Comparison of ENCODE assay signal across 8 cellular contexts in the genomic region with DNA sequence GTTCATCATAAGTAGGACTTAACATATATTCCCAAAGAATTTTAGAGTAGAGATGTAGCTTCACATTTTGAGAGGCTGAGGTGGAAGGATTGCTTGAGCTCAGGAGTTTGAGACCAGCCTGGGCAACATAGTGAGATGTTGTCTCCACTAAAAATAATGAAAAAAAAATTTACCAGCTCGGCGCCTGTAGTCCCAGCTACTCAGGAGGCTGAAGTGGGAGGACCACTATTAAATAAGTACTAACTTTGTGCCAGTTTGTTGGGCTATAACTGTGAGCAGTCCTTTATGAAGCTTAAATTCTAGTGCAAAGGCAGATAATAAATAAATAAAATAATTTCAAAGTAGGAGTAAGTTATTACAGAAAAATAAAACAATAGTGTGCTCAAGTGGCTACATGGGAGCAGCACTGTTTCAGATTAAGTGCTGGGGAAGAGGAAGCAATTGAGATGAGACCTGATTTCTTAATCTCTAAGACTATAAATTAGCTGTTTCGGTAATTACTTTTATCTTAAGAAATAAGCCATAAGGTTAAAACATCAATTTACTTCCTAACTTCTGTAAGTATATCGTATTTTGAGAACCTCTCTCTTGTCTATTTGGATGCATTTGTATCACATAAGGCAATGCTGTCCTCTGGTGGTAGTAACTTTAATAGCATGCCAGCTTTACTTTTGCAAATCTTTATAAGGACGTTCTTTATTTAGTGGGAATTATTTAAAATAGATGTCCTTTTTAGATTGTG.
DNase-seq lines count a peak whose midpoint lies in the region; ATAC-seq lines count a peak whose summit lies in the region.

No MANE protein-coding gene starts in this region.

- no peak overlapping the region for H3K4me2 ChIP-seq in mesendoderm (ENCODE audit: low read length)

- no peaks in the 10 kb centered on the region for H3K9me3 Mint-ChIP-seq in activated CD8-positive, alpha-beta memory T cell treated with anti-CD3 and anti-CD28 coated beads, Interleukin-2, amount 10 ng/mL, durations not matched to agents 7 days and 5 days (ENCODE audit: low read depth)

- no peak overlapping the region for H3K27ac ChIP-seq in SK-N-MC
- no peak overlapping the region for H3K27ac ChIP-seq in mesendoderm (ENCODE audit: low read depth, low read length)

- H2BK15ac ChIP-seq in mesendoderm (replicated peaks; ENCODE audit: low read depth): no peak overlapping the region

- H2BK120ac ChIP-seq in mesendoderm (ENCODE audit: low read depth, low read length): no peak overlapping the region

- ATAC-seq in activated CD8-positive, alpha-beta memory T cell treated with anti-CD3 and anti-CD28 coated beads, Interleukin-2, amount 10 ng/mL, durations not matched to agents 7 days and 5 days: peak; percentile 45
- peak; percentile 74 for ATAC-seq in GM21526 (IDR thresholded peaks at IDR 0.05; ENCODE audit: low FRiP score, unreplicated experiment)
- ATAC-seq in GM19023 (IDR thresholded peaks at IDR 0.05; ENCODE audit: unreplicated experiment): no peak

- DNase-seq in activated CD8-positive, alpha-beta memory T cell treated with anti-CD3 and anti-CD28 coated beads, Interleukin-2, amount 10 ng/mL, durations not matched to agents 7 days and 5 days: no peak
- no peak for DNase-seq in activated CD8-positive, alpha-beta memory T cell treated with anti-CD3 and anti-CD28 coated beads, Interleukin-2, amount 50 U/mL, for 48 hours
- DNase-seq in KBM-7 (peak; percentile 67), SK-N-MC (ENCODE audit: low read depth, low spot score) (peak; percentile 72), mesendoderm (peak; percentile 66)

- H3K27me3 Mint-ChIP-seq in activated CD8-positive, alpha-beta memory T cell treated with anti-CD3 and anti-CD28 coated beads, Interleukin-2, amount 10 ng/mL, durations not matched to agents 7 days and 5 days: no peaks in the 10 kb centered on the region

- H3K4me3 ChIP-seq in SK-N-MC (no peak overlapping the region), endocrine pancreas (ENCODE audit: control insufficient read depth, insufficient read depth, low read length) (peak overlapping the region; percentile 1), mesendoderm (ENCODE audit: low read length) (no peak overlapping the region)

- H2AK5ac ChIP-seq in mesendoderm (ENCODE audit: low read length): no peak overlapping the region

- no peak overlapping the region for H3K4ac ChIP-seq in mesendoderm (ENCODE audit: low read depth, low read length)

- whole genome bisulfite sequencing in mesendoderm (ENCODE audit: extremely low coverage, insufficient coverage, low lambda C conversion rate): no CpG with 5 or more reads among the region's 5 CpGs

- no peaks in the 10 kb centered on the region for H3K27me3 ChIP-seq in endocrine pancreas (ENCODE audit: control insufficient read depth, insufficient read depth, low read length)
- H3K27me3 ChIP-seq in mesendoderm (ENCODE audit: insufficient read depth, low read length, poor library complexity): no peaks in the 10 kb centered on the region

- H3K4me3 Mint-ChIP-seq in activated CD8-positive, alpha-beta memory T cell treated with anti-CD3 and anti-CD28 coated beads, Interleukin-2, amount 10 ng/mL, durations not matched to agents 7 days and 5 days: no peak overlapping the region

- peaks cover 9% of the 10 kb centered on the region for H3K36me3 Mint-ChIP-seq in activated CD8-positive, alpha-beta memory T cell treated with anti-CD3 and anti-CD28 coated beads, Interleukin-2, amount 10 ng/mL, durations not matched to agents 7 days and 5 days

- CTCF ChIA-PET in activated CD8-positive, alpha-beta memory T cell treated with anti-CD3 and anti-CD28 coated beads, Interleukin-2, amount 10 ng/mL, durations not matched to agents 7 days and 5 days (lab: Charles Lee): interaction anchor here (0.6 to 2.1 kb wide), 13 partner anchors 12 to 266 kb away, joined by 3 to 11 read pairs (median 3); a partner anchor contains a TSS

- H3K4me1 Mint-ChIP-seq in activated CD8-positive, alpha-beta memory T cell treated with anti-CD3 and anti-CD28 coated beads, Interleukin-2, amount 10 ng/mL, durations not matched to agents 7 days and 5 days: peaks cover 17% of the 10 kb centered on the region

- no peak overlapping the region for H3K27ac Mint-ChIP-seq in activated CD8-positive, alpha-beta memory T cell treated with anti-CD3 and anti-CD28 coated beads, Interleukin-2, amount 10 ng/mL, durations not matched to agents 7 days and 5 days

- no peak overlapping the region for H3K18ac ChIP-seq in mesendoderm (ENCODE audit: low read length)

- H3K4me1 ChIP-seq in endocrine pancreas (ENCODE audit: control insufficient read depth, insufficient read depth, low read length) (no peaks in the 10 kb centered on the region), mesendoderm (ENCODE audit: control insufficient read depth, low read depth, low read length) (no peaks in the 10 kb centered on the region)

- H3K79me1 ChIP-seq in mesendoderm (ENCODE audit: low read length): no peaks in the 10 kb centered on the region

- H3K9ac ChIP-seq in SK-N-MC (ENCODE audit: insufficient read length) (no peak overlapping the region), endocrine pancreas (ENCODE audit: control insufficient read depth, insufficient read depth, low read length) (no peak overlapping the region), mesendoderm (ENCODE audit: low read length) (no peak overlapping the region)

- H3K79me2 ChIP-seq in mesendoderm (ENCODE audit: control insufficient read depth, insufficient read depth, low read length): no peaks in the 10 kb centered on the region

- H3K23ac ChIP-seq in mesendoderm (ENCODE audit: low read length): no peak overlapping the region

- H3K9me3 ChIP-seq in SK-N-MC (ENCODE audit: low read depth, low read length): no peaks in the 10 kb centered on the region
- no peaks in the 10 kb centered on the region for H3K9me3 ChIP-seq in endocrine pancreas (ENCODE audit: control insufficient read depth, low read length)

- H3K36me3 ChIP-seq in SK-N-MC (ENCODE audit: insufficient read depth, low read length) (peaks cover 22% of the 10 kb centered on the region), endocrine pancreas (ENCODE audit: control insufficient read depth, insufficient read depth, low read length) (no peaks in the 10 kb centered on the region), mesendoderm (ENCODE audit: control insufficient read depth, insufficient read depth, low read length) (no peaks in the 10 kb centered on the region)

- H4K8ac ChIP-seq in mesendoderm (ENCODE audit: low read depth, low read length): no peak overlapping the region

- H2BK5ac ChIP-seq in mesendoderm (ENCODE audit: low read length): no peak overlapping the region

- no peak overlapping the region for H4K5ac ChIP-seq in mesendoderm (ENCODE audit: low read length)

- in situ Hi-C loops in KBM-7 (cut with MboI; ENCODE audit: low pct_unique_long_range_greater_than_20kb, low sequenced_read_pairs): no loop called here

- H3K56ac ChIP-seq in mesendoderm (ENCODE audit: low read length): no peak overlapping the region

Comparison
In these comparisons a context has a peak if more than half of its experiments do, and no peak if none do; other contexts are left out.
1. DNase-seq: peak in KBM-7 (single experiment), SK-N-MC (single experiment) and mesendoderm (single experiment); none in activated CD8-positive, alpha-beta memory T cell treated with anti-CD3 and anti-CD28 coated beads, Interleukin-2, amount 10 ng/mL, durations not matched to agents 7 days and 5 days (single experiment) and activated CD8-positive, alpha-beta memory T cell treated with anti-CD3 and anti-CD28 coated beads, Interleukin-2, amount 50 U/mL, for 48 hours (single experiment).